In the genomic region with DNA sequence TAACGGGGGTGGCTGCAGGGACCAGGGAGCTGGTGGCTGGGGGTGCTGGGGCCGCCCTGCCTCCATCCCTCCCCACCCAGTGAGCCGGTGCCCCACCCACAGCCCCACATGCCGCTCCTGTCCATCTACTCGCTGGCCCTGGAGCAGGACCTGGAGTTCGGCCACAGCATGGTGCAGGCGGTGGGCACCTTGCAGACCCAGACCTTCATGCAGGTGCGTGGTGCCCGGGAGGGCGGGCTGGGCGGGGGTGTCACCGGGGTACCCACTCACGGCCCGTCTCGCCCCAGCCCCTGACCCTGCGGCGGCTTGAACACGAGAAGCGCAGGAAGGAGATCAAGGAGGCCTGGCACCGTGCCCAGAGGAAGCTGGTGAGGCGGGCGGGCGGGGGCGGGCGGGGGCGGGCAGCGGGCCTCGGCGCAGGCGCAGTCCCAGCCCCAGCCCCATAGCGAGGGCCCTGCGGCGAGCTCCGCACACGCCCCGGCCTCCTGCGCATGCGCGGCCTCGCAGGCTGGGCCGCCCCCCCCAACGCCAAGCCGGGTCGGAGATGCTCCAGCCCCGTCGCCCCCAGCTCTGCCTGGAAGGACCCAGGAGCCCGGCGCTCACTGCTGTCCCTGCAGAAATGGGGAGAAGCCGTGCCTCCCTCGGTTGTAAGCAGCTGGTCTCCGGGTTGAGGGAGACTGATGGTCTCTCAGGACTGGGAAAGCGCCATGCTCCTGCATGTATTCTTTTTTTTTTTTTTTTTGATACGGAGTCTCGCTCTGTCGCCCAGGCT, we compare ENCODE assay signal across 1 cellular context.
TF ChIP-seq lines count a peak whose summit lies in the region.

No MANE protein-coding gene starts in this region.

TF ChIP-seq in GM12878, 131 proteins besides CTCF, POLR2A, EP300 and RAD21 (continues in another document):
- TF ChIP-seq TCF3 (IDR thresholded peaks at IDR 0.05; ENCODE audit: borderline replicate concordance, insufficient read depth, low read depth, low read length) (no peak), SMAD5 (IDR thresholded peaks at IDR 0.05; ENCODE audit: low read depth) (no peak), ZNF592 (IDR thresholded peaks at IDR 0.05) (no peak), IKZF1 (conservative IDR thresholded peaks at IDR 0.05) (0 out of 2 replicates have a peak, but pooled peaks have one; percentile 19), NRF1 (conservative IDR thresholded peaks at IDR 0.05; ENCODE audit: low read depth, low read length) (peak; percentile 56; the same call in 1 of the 2 replicates), ELK1 (IDR thresholded peaks at IDR 0.05; ENCODE audit: low read depth, low read length) (no peak), REST (IDR thresholded peaks at IDR 0.05; ENCODE audit: low read depth, low read length) (no peak), ESRRA (IDR thresholded peaks at IDR 0.05; ENCODE audit: low read length) (no peak), POU2F2 (IDR thresholded peaks at IDR 0.05; ENCODE audit: borderline replicate concordance, low read depth, low read length) (no peak), SPI1 (IDR thresholded peaks at IDR 0.05; ENCODE audit: borderline replicate concordance, insufficient read depth, low read depth, low read length) (no peak), TCF7 (IDR thresholded peaks at IDR 0.05; ENCODE audit: borderline replicate concordance) (no peak), RBBP5 (conservative IDR thresholded peaks at IDR 0.05) (no peak), ZNF384 (IDR thresholded peaks at IDR 0.05; ENCODE audit: borderline replicate concordance, low read depth, low read length) (peak; percentile 29; the same call in 1 of the 2 replicates), CUX1 (IDR thresholded peaks at IDR 0.05; ENCODE audit: insufficient replicate concordance, low read depth, low read length) (no peak), RUNX3 (IDR thresholded peaks at IDR 0.05; ENCODE audit: low read length) (no peak), WRNIP1 (IDR thresholded peaks at IDR 0.05; ENCODE audit: borderline replicate concordance, low read depth, low read length) (no peak), FOXM1 (IDR thresholded peaks at IDR 0.05; ENCODE audit: low read depth, low read length) (no peak), EZH2 (IDR thresholded peaks at IDR 0.05; ENCODE audit: borderline replicate concordance, control insufficient read depth, low read depth, low read length) (no peak), MEF2A (IDR thresholded peaks at IDR 0.05; ENCODE audit: insufficient read depth, low read depth, low read length) (no peak), RFX5 (IDR thresholded peaks at IDR 0.05; ENCODE audit: low read depth, low read length) (no peak), GABPA (IDR thresholded peaks at IDR 0.05; ENCODE audit: low read depth) (no peak), PAX5 (IDR thresholded peaks at IDR 0.05; ENCODE audit: borderline replicate concordance, low read depth, low read length) (no peak), MTA3 (IDR thresholded peaks at IDR 0.05; ENCODE audit: borderline replicate concordance, low read length) (no peak), NBN (IDR thresholded peaks at IDR 0.05) (no peak), FOXK2 (IDR thresholded peaks at IDR 0.05) (no peak), EGR1 (IDR thresholded peaks at IDR 0.05; ENCODE audit: borderline replicate concordance in 1 of 2, low read depth in 2 of 2, low read length in 2 of 2) (peak in 1 of 2 experiments; percentile 81; a peak in 2 of 3 replicates), HDAC6 (IDR thresholded peaks at IDR 0.05; ENCODE audit: unreplicated experiment) (no peak), ZNF622 (IDR thresholded peaks at IDR 0.05) (no peak), JUND (IDR thresholded peaks at IDR 0.05; ENCODE audit: low read depth, low read length) (no peak), NFIC (IDR thresholded peaks at IDR 0.05; ENCODE audit: low read depth, low read length) (no peak)
- TF ChIP-seq, protein P1, sequence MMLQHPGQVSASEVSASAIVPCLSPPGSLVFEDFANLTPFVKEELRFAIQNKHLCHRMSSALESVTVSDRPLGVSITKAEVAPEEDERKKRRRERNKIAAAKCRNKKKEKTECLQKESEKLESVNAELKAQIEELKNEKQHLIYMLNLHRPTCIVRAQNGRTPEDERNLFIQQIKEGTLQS (IDR thresholded peaks at IDR 0.05; ENCODE audit: borderline replicate concordance, extremely low read depth, low read depth, low read length), result no peak
- TF ChIP-seq, protein P2, sequence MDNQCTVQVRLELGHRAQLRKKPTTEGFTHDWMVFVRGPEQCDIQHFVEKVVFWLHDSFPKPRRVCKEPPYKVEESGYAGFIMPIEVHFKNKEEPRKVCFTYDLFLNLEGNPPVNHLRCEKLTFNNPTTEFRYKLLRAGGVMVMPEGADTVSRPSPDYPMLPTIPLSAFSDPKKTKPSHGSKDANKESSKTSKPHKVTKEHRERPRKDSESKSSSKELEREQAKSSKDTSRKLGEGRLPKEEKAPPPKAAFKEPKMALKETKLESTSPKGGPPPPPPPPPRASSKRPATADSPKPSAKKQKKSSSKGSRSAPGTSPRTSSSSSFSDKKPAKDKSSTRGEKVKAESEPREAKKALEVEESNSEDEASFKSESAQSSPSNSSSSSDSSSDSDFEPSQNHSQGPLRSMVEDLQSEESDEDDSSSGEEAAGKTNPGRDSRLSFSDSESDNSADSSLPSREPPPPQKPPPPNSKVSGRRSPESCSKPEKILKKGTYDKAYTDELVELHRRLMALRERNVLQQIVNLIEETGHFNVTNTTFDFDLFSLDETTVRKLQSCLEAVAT (IDR thresholded peaks at IDR 0.05), result no peak
- TF ChIP-seq, protein P3, sequence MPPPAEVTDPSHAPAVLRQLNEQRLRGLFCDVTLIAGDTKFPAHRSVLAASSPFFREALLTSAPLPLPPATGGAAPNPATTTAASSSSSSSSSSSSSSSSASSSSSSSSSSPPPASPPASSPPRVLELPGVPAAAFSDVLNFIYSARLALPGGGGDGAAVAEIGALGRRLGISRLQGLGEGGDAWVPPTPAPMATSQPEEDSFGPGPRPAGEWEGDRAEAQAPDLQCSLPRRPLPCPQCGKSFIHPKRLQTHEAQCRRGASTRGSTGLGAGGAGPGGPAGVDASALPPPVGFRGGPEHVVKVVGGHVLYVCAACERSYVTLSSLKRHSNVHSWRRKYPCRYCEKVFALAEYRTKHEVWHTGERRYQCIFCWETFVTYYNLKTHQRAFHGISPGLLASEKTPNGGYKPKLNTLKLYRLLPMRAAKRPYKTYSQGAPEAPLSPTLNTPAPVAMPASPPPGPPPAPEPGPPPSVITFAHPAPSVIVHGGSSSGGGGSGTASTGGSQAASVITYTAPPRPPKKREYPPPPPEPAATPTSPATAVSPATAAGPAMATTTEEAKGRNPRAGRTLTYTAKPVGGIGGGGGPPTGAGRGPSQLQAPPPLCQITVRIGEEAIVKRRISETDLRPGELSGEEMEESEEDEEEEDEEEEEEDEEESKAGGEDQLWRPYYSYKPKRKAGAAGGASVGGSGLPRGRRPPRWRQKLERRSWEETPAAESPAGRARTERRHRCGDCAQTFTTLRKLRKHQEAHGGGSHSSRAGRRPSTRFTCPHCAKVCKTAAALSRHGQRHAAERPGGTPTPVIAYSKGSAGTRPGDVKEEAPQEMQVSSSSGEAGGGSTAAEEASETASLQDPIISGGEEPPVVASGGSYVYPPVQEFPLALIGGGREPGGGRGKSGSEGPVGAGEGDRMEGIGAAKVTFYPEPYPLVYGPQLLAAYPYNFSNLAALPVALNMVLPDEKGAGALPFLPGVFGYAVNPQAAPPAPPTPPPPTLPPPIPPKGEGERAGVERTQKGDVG (CRISPR knock-in tag; IDR thresholded peaks at IDR 0.05), result no peak
